ENCODE assay signal across 25 cellular contexts in genomic region chr16:66030036-66030435, GRCh38.
DNase-seq lines count a peak whose midpoint lies in the region; ATAC-seq and TF ChIP-seq lines count a peak whose summit lies in the region.
"Had no signal": no experiment of that assay in that cellular context is flagged by ENCODE, and none has a peak within 500 bp of the region (broad histone marks: within the 10 kb centered on the region; RNA-seq: fewer than 3 reads in every experiment).

No MANE protein-coding gene starts in this region.

- no peak overlapping the region for H3K27ac Mint-ChIP-seq in endodermal cell
- H3K27ac Mint-ChIP-seq in nephron, result peak overlapping the region in 2 of 3 experiments; percentile 47 to 56
- H3K27ac Mint-ChIP-seq in activated T-cell treated with anti-CD3 and anti-CD28 coated beads, Interleukin-2, amount 50 U/mL, for 72 hours, result no peak overlapping the region
- no peak overlapping the region for H3K27ac Mint-ChIP-seq in activated naive CD8-positive, alpha-beta T cell treated with anti-CD3 and anti-CD28 coated beads for 36 hours
- H3K27ac Mint-ChIP-seq: progenitor cell of endocrine pancreas; stimulated activated memory B cell treated with anti-CD40 and anti-IgM and Interleukin-4, amounts not matched to agents 10 μg/mL and 1 μg/mL and 100 μg/mL, for 72 hours; T-helper 2 cell treated with Interferon-gamma antibody and Interleukin-4, amounts not matched to agents 5 μg/mL and 100 μg/mL, for 36 hours; WTC11 had no signal

- TF ChIP-seq CTCF in endodermal cell (conservative IDR thresholded peaks at IDR 0.05), result no peak
- no peak for TF ChIP-seq CTCF in nephron (IDR thresholded peaks at IDR 0.05; ENCODE audit: unreplicated experiment in 3 of 3)

- no peaks in the 10 kb centered on the region for H3K27me3 ChIP-seq in MG63
- H3K27me3 ChIP-seq in endodermal cell (ENCODE audit: control insufficient read depth, insufficient read depth, low read length, poor library complexity, severe bottlenecking), result no peaks in the 10 kb centered on the region
- H3K27me3 ChIP-seq: heart left ventricle, left lung, vagina had no signal

- DNase-seq in AG20443 (ENCODE audit: low spot score) (peak; percentile 22), MG63 (peak; percentile 75), endodermal cell (peak; percentile 52), SKM-1 (lab: John Stamatoyannopoulos, UW; ENCODE audit: unreplicated experiment) (no peak)
- no peak for DNase-seq in activated T-cell treated with anti-CD3 and anti-CD28 coated beads, Interleukin-2, amount 50 U/mL, for 72 hours
- no peak for DNase-seq in activated naive CD8-positive, alpha-beta T cell treated with anti-CD3 and anti-CD28 coated beads for 36 hours
- DNase-seq: AML-193; CD8-positive, alpha-beta memory T cell; cortex of kidney; DMS53; left lung; NCI-H1092 treated with DMSO at 0.1 percent for 48 hours; NCI-H2029; PC-9; SIG-M5 had no signal

- H3K4me3 ChIP-seq in MG63 (no peak overlapping the region), endodermal cell (ENCODE audit: low read length) (no peak overlapping the region)
- H3K4me3 ChIP-seq: heart left ventricle, left lung, PC-9, skin epidermis, vagina had no signal

- peaks cover 9% of the 10 kb centered on the region for H3K9me3 Mint-ChIP-seq in endodermal cell
- H3K9me3 Mint-ChIP-seq in nephron, result peaks cover 6% of the 10 kb centered on the region
- no peaks in the 10 kb centered on the region for H3K9me3 Mint-ChIP-seq in activated T-cell treated with anti-CD3 and anti-CD28 coated beads, Interleukin-2, amount 50 U/mL, for 72 hours
- peaks cover under 1% of the 10 kb centered on the region for H3K9me3 Mint-ChIP-seq in activated naive CD8-positive, alpha-beta T cell treated with anti-CD3 and anti-CD28 coated beads for 36 hours
- H3K9me3 Mint-ChIP-seq: neural crest cell had no signal

- H3K27me3 Mint-ChIP-seq in endodermal cell (ENCODE audit: insufficient read depth), result no peaks in the 10 kb centered on the region
- peaks cover 4% of the 10 kb centered on the region for H3K27me3 Mint-ChIP-seq in nephron (ENCODE audit: low read depth)
- no peaks in the 10 kb centered on the region for H3K27me3 Mint-ChIP-seq in activated T-cell treated with anti-CD3 and anti-CD28 coated beads, Interleukin-2, amount 50 U/mL, for 72 hours (ENCODE audit: low read depth)
- H3K27me3 Mint-ChIP-seq in activated naive CD8-positive, alpha-beta T cell treated with anti-CD3 and anti-CD28 coated beads for 36 hours, result no peaks in the 10 kb centered on the region
- H3K27me3 Mint-ChIP-seq: stimulated activated memory B cell treated with anti-CD40 and anti-IgM and Interleukin-4, amounts not matched to agents 10 μg/mL and 1 μg/mL and 100 μg/mL, for 72 hours had no signal

- H3K9ac ChIP-seq in endodermal cell (ENCODE audit: extremely low read depth, low read length, poor library complexity, severe bottlenecking), result no peak overlapping the region

- no peaks in the 10 kb centered on the region for H3K9me3 ChIP-seq in MG63
- H3K9me3 ChIP-seq in endodermal cell (ENCODE audit: control insufficient read depth, low read length), result no peaks in the 10 kb centered on the region
- H3K9me3 ChIP-seq: vagina had no signal

- H3K4me1 ChIP-seq in endodermal cell (ENCODE audit: control insufficient read depth, insufficient read depth, low read length), result no peaks in the 10 kb centered on the region
- H3K4me1 ChIP-seq: left lung had no signal

- H3K4me3 Mint-ChIP-seq in endodermal cell (no peak overlapping the region), nephron (no peak overlapping the region)
- no peak overlapping the region for H3K4me3 Mint-ChIP-seq in activated T-cell treated with anti-CD3 and anti-CD28 coated beads, Interleukin-2, amount 50 U/mL, for 72 hours
- no peak overlapping the region for H3K4me3 Mint-ChIP-seq in activated naive CD8-positive, alpha-beta T cell treated with anti-CD3 and anti-CD28 coated beads for 36 hours
- H3K4me3 Mint-ChIP-seq: CD8-positive, alpha-beta memory T cell; neural crest cell; stimulated activated memory B cell treated with anti-CD40 and anti-IgM and Interleukin-4, amounts not matched to agents 10 μg/mL and 1 μg/mL and 100 μg/mL, for 72 hours; T-helper 2 cell treated with Interferon-gamma antibody and Interleukin-4, amounts not matched to agents 5 μg/mL and 100 μg/mL, for 36 hours; WTC11 had no signal

- H3K4me1 Mint-ChIP-seq in endodermal cell (no peaks in the 10 kb centered on the region), nephron (peaks cover 32% of the 10 kb centered on the region)
- no peaks in the 10 kb centered on the region for H3K4me1 Mint-ChIP-seq in activated T-cell treated with anti-CD3 and anti-CD28 coated beads, Interleukin-2, amount 50 U/mL, for 72 hours (ENCODE audit: low read depth)
- no peaks in the 10 kb centered on the region for H3K4me1 Mint-ChIP-seq in activated naive CD8-positive, alpha-beta T cell treated with anti-CD3 and anti-CD28 coated beads for 36 hours
- H3K4me1 Mint-ChIP-seq: CD8-positive, alpha-beta memory T cell; neural crest cell; stimulated activated memory B cell treated with anti-CD40 and anti-IgM and Interleukin-4, amounts not matched to agents 10 μg/mL and 1 μg/mL and 100 μg/mL, for 72 hours; WTC11 had no signal

- H3K27ac ChIP-seq in endodermal cell (ENCODE audit: low read depth, low read length), result no peak overlapping the region
- H3K27ac ChIP-seq: heart left ventricle, left lung, PC-9, vagina had no signal

- peaks cover under 1% of the 10 kb centered on the region for H3K36me3 Mint-ChIP-seq in endodermal cell (ENCODE audit: low read depth)
- no peaks in the 10 kb centered on the region for H3K36me3 Mint-ChIP-seq in nephron (ENCODE audit: low read depth)
- H3K36me3 Mint-ChIP-seq in activated T-cell treated with anti-CD3 and anti-CD28 coated beads, Interleukin-2, amount 50 U/mL, for 72 hours (ENCODE audit: insufficient read depth in 2 of 2), result no peaks in the 10 kb centered on the region
- no peaks in the 10 kb centered on the region for H3K36me3 Mint-ChIP-seq in activated naive CD8-positive, alpha-beta T cell treated with anti-CD3 and anti-CD28 coated beads for 36 hours
- H3K36me3 Mint-ChIP-seq: CD8-positive, alpha-beta memory T cell; stimulated activated memory B cell treated with anti-CD40 and anti-IgM and Interleukin-4, amounts not matched to agents 10 μg/mL and 1 μg/mL and 100 μg/mL, for 72 hours had no signal

- 83 to 84% methylated on average over 2 to 4 of the region's 4 CpGs for WGBS in endodermal cell (ENCODE audit: insufficient coverage in 1 of 2, insufficient read length in 1 of 2), 2 experiments

- H3K36me3 ChIP-seq in MG63 (no peaks in the 10 kb centered on the region), endodermal cell (ENCODE audit: control insufficient read depth, insufficient read depth, low read length) (no peaks in the 10 kb centered on the region)
- H3K36me3 ChIP-seq: heart left ventricle, left lung, vagina had no signal

- no peak for ATAC-seq in activated T-cell treated with anti-CD3 and anti-CD28 coated beads, Interleukin-2, amount 50 U/mL, for 72 hours (replicated peaks in 1 of 2)
- ATAC-seq in HG03039 (IDR thresholded peaks at IDR 0.05; ENCODE audit: unreplicated experiment), result no peak
- ATAC-seq: heart left ventricle; left lung; stimulated activated memory B cell treated with anti-CD40 and anti-IgM and Interleukin-4, amounts not matched to agents 10 μg/mL and 1 μg/mL and 100 μg/mL, for 72 hours; WTC11 had no signal

Comparison
In these comparisons a context has a peak if more than half of its experiments do, and no peak if none do; other contexts are left out.
1. DNase-seq: peak in AG20443 (single experiment), MG63 (single experiment) and endodermal cell (single experiment); none in activated T-cell treated with anti-CD3 and anti-CD28 coated beads, Interleukin-2, amount 50 U/mL, for 72 hours (0 of 2), SKM-1 (single experiment) and activated naive CD8-positive, alpha-beta T cell treated with anti-CD3 and anti-CD28 coated beads for 36 hours (single experiment).
2. H3K27ac Mint-ChIP-seq: peak in nephron (2 of 3); none in endodermal cell (single experiment), activated T-cell treated with anti-CD3 and anti-CD28 coated beads, Interleukin-2, amount 50 U/mL, for 72 hours (single experiment) and activated naive CD8-positive, alpha-beta T cell treated with anti-CD3 and anti-CD28 coated beads for 36 hours (single experiment).